In genomic region chr7:77425151-77426051, GRCh38 we compare ENCODE assay signal across 9 cellular contexts. TPM values are rescaled to one million over a fixed set of nuclear protein-coding genes. Genes with fewer than 3 reads are reported as not detected.
DNase-seq lines count a peak whose midpoint lies in the region; ATAC-seq and TF ChIP-seq lines count a peak whose summit lies in the region.
"Had no signal": no experiment of that assay in that cellular context is flagged by ENCODE, and none has a peak within 500 bp of the region (broad histone marks: within the 10 kb centered on the region; RNA-seq: fewer than 3 reads in every experiment).

No MANE protein-coding gene starts in this region.

- H3K9me3 ChIP-seq in psoas muscle (no peaks in the 10 kb centered on the region), tibial artery (no peaks in the 10 kb centered on the region), uterus (no peaks in the 10 kb centered on the region), esophagus muscularis mucosa (no peaks in the 10 kb centered on the region)

- WGBS in psoas muscle, 3 donors = 19 to 38% (median 26%) methylated on average over 10 of the region's 10 CpGs
- 65% methylated on average over 10 of the region's 10 CpGs for WGBS in esophagus muscularis mucosa

- H3K27ac ChIP-seq in psoas muscle = no peak overlapping the region
- no peak overlapping the region for H3K27ac ChIP-seq in tibial artery
- H3K27ac ChIP-seq in uterus = no peak overlapping the region
- H3K27ac ChIP-seq in esophagus muscularis mucosa (replicated peaks in 1 of 4) = peak overlapping the region in 1 of 4 donors; percentile 16
- H3K27ac ChIP-seq: parathyroid adenoma had no signal

- TF ChIP-seq EP300 in esophagus muscularis mucosa (IDR thresholded peaks at IDR 0.05) = no peak

- TF ChIP-seq POLR2A in uterus (IDR thresholded peaks at IDR 0.05) = no peak
- TF ChIP-seq POLR2A in esophagus muscularis mucosa (IDR thresholded peaks at IDR 0.05; ENCODE audit: low read depth) = no peak

- DNase-seq in NCI-H2227 treated with DMSO at 0.1 percent for 48 hours (lab: John Stamatoyannopoulos, UW) (peak; percentile 36), psoas muscle (no peak), tibial artery (no peak), uterus (no peak), esophagus muscularis mucosa (ENCODE audit: extremely low spot score) (no peak)

- intact Hi-C loops in psoas muscle (cut with DNase I) = no loop called here
- intact Hi-C loops in tibial artery (cut with DNase I; ENCODE audit: low total_unique reads) = no loop called here
- intact Hi-C loops in uterus (cut with DNase I; ENCODE audit: low total_unique reads) = no loop called here
- intact Hi-C loops in esophagus muscularis mucosa (cut with DNase I) = no loop called here

- ATAC-seq in GM19452 (IDR thresholded peaks at IDR 0.05; ENCODE audit: unreplicated experiment) (peak; percentile 30), esophagus mucosa (peak; percentile 76), psoas muscle (peak in 1 of 4 donors; percentile 45), GM19467 (IDR thresholded peaks at IDR 0.05; ENCODE audit: unreplicated experiment) (no peak)

- H3K4me3 ChIP-seq in psoas muscle (peak overlapping the region; percentile 13), tibial artery (no peak overlapping the region), uterus (no peak overlapping the region), esophagus muscularis mucosa (no peak overlapping the region)

- H3K27me3 ChIP-seq in psoas muscle (ENCODE audit: insufficient read depth in 3 of 3, low read length in 2 of 3) = peaks cover 0 to 7% (median 0%) of the 10 kb centered on the region in 3 donors
- no peaks in the 10 kb centered on the region for H3K27me3 ChIP-seq in tibial artery
- H3K27me3 ChIP-seq in uterus = no peaks in the 10 kb centered on the region
- H3K27me3 ChIP-seq in esophagus muscularis mucosa = no peaks in the 10 kb centered on the region

- TF ChIP-seq CTCF in psoas muscle (IDR thresholded peaks at IDR 0.05) (no peak), tibial artery (IDR thresholded peaks at IDR 0.05) (no peak), uterus (IDR thresholded peaks at IDR 0.05) (no peak), esophagus muscularis mucosa (IDR thresholded peaks at IDR 0.05) (no peak)

- H3K36me3 ChIP-seq in psoas muscle (ENCODE audit: insufficient read depth in 1 of 2, low read depth in 1 of 2) (no peaks in the 10 kb centered on the region), tibial artery (no peaks in the 10 kb centered on the region), uterus (no peaks in the 10 kb centered on the region), esophagus muscularis mucosa (no peaks in the 10 kb centered on the region)

- H3K4me1 ChIP-seq in psoas muscle (no peaks in the 10 kb centered on the region), tibial artery (no peaks in the 10 kb centered on the region), uterus (no peaks in the 10 kb centered on the region), esophagus muscularis mucosa (peaks cover 3 to 9% (median 9%) of the 10 kb centered on the region in 4 donors)

RNA-seq across cellular contexts. Expression of gene GSAP, which starts 9.3 kb away (rescaled TPM):
- total RNA-seq in esophagus mucosa (9.8 TPM), psoas muscle (1 to 10 TPM; 2.0 to 4.2 (median 3.3) TPM), uterus (10 to 100 TPM in 2 of 4 donors, 1 to 10 TPM in 2; 3.6 to 24.1 (median 13.1) TPM), esophagus muscularis mucosa (10 to 100 TPM; 12.6 to 22.8 (median 17.0) TPM)
- polyA plus RNA-seq in psoas muscle = 1 to 10 TPM; 1.3 to 1.9 (median 1.6) TPM
